12 cellular contexts compared by ENCODE assay signal in genomic region chr5:36880761-36881160, GRCh38. TPM values are rescaled to one million over a fixed set of nuclear protein-coding genes. Genes with fewer than 3 reads are reported as not detected.
DNase-seq lines count a peak whose midpoint lies in the region; ATAC-seq and TF ChIP-seq lines count a peak whose summit lies in the region.
"Had no signal": no experiment of that assay in that cellular context is flagged by ENCODE, and none has a peak within 500 bp of the region (broad histone marks: within the 10 kb centered on the region; RNA-seq: fewer than 3 reads in every experiment).

No MANE protein-coding gene starts in this region.

- intact Hi-C loops in PC-3 (cut with micrococcal nuclease) = no loop called here

- no peaks in the 10 kb centered on the region for H3K27me3 Mint-ChIP-seq in activated T-cell treated with anti-CD3 and anti-CD28 coated beads, Interleukin-2, amount 50 U/mL, for 24 hours

- peak overlapping the region; percentile 91 for H3K4me2 ChIP-seq in PC-3 (ENCODE audit: low read length)

- peaks cover 26% of the 10 kb centered on the region for H3K36me3 Mint-ChIP-seq in activated T-cell treated with anti-CD3 and anti-CD28 coated beads, Interleukin-2, amount 50 U/mL, for 24 hours (ENCODE audit: low read depth)

- H3K9me3 Mint-ChIP-seq in activated T-cell treated with anti-CD3 and anti-CD28 coated beads, Interleukin-2, amount 50 U/mL, for 24 hours = no peaks in the 10 kb centered on the region

- H3K9ac ChIP-seq in PC-3 (ENCODE audit: low read length) = no peak overlapping the region; the same call in 1 of the 2 replicates
- H3K9ac ChIP-seq in skeletal muscle tissue (ENCODE audit: low read depth in 1 of 3, low read length in 3 of 3) = peak overlapping the region in 2 of 3 donors; percentile 12 to 40

- no peak overlapping the region for H3K27ac ChIP-seq in PC-3 (ENCODE audit: low read length)
- no peak overlapping the region for H3K27ac ChIP-seq in skeletal muscle tissue (ENCODE audit: low read depth, low read length)
- no peak overlapping the region for H3K27ac ChIP-seq in substantia nigra (ENCODE audit: low read depth, low read length, poor library complexity, severe bottlenecking)
- H3K27ac ChIP-seq: ovary had no signal

- H3K27me3 ChIP-seq in PC-3 (ENCODE audit: low read length) = no peaks in the 10 kb centered on the region
- H3K27me3 ChIP-seq in skeletal muscle tissue (ENCODE audit: control insufficient read depth in 3 of 3, insufficient read depth in 3 of 3, low read length in 3 of 3) = no peaks in the 10 kb centered on the region
- H3K27me3 ChIP-seq: ovary had no signal

- H3K9me3 ChIP-seq in PC-3 (ENCODE audit: low read length) (no peaks in the 10 kb centered on the region), skeletal muscle tissue (ENCODE audit: control insufficient read depth in 3 of 3, low read length in 3 of 3) (no peaks in the 10 kb centered on the region)
- H3K9me3 ChIP-seq: ovary had no signal

- H3K4me1 Mint-ChIP-seq in activated T-cell treated with anti-CD3 and anti-CD28 coated beads, Interleukin-2, amount 50 U/mL, for 24 hours (ENCODE audit: low read depth) = peaks cover 55% of the 10 kb centered on the region

- TF ChIP-seq CTCF in PC-3 (conservative IDR thresholded peaks at IDR 0.05; ENCODE audit: low read depth, low read length) = no peak
- no peak for TF ChIP-seq CTCF in epithelial cell of esophagus (IDR thresholded peaks at IDR 0.05; ENCODE audit: insufficient read depth, low read depth, low read length, missing control alignments)

- H3K4me3 ChIP-seq in PC-3 (ENCODE audit: low read length) = 0 out of 2 replicates have a peak overlapping the region, but pooled peaks have one; percentile 87
- no peak overlapping the region for H3K4me3 ChIP-seq in epithelial cell of esophagus (ENCODE audit: low read length)
- no peak overlapping the region for H3K4me3 ChIP-seq in skeletal muscle tissue (ENCODE audit: low read length in 3 of 3)
- H3K4me3 ChIP-seq: ovary had no signal

- DNase-seq in activated T-cell treated with anti-CD3 and anti-CD28 coated beads, Interleukin-2, amount 50 U/mL, for 24 hours = no peak
- no peak for DNase-seq in activated T-cell treated with anti-CD3 and anti-CD28 coated beads, Interleukin-2, amount 50 U/mL, for 1 hour
- DNase-seq in PC-3 = no peak
- peak; percentile 14 for DNase-seq in epithelial cell of esophagus (ENCODE audit: low read depth)
- no peak for DNase-seq in activated CD4-positive, alpha-beta T cell treated with anti-CD3 and anti-CD28 coated beads, Interleukin-2, amount 50 U/mL, for 4 hours
- no peak for DNase-seq in NCI-H345 (lab: John Stamatoyannopoulos, UW)
- no peak for DNase-seq in substantia nigra (lab: John Stamatoyannopoulos, UW)
- DNase-seq: activated CD4-positive, alpha-beta T cell treated with anti-CD3 and anti-CD28 coated beads for 48 hours; NCI-H187 treated with DMSO at 0.1 percent for 48 hours; ovary; stimulated activated CD4-positive, alpha-beta T cell treated with anti-CD3 and anti-CD28 coated beads, Interleukin-4, amount 100 ng/mL, for 24 hours had no signal

- no TSS peak for BruUV-seq in PC-3 (replicated peaks; lab: Mats Ljungman, UMichigan)

- no peak for ATAC-seq in PC-3

- CTCF ChIA-PET in PC-3 (lab: Charles Lee) = interaction anchor here (0.6 kb wide), 1 partner anchor 190 kb away, joined by 3 read pairs; no protein-coding TSS in a partner anchor

- peaks cover 42% of the 10 kb centered on the region for H4K20me1 ChIP-seq in PC-3 (ENCODE audit: low read length)

- H2AFZ ChIP-seq in PC-3 (ENCODE audit: low read length) = no peak overlapping the region

- H3K9me2 ChIP-seq in PC-3 (replicated peaks; ENCODE audit: low read length) = no peaks in the 10 kb centered on the region

- no peaks in the 10 kb centered on the region for H3K36me3 ChIP-seq in PC-3 (ENCODE audit: low read depth, low read length)
- peaks cover 0 to 3% (median 0%) of the 10 kb centered on the region in 3 donors for H3K36me3 ChIP-seq in skeletal muscle tissue (ENCODE audit: control insufficient read depth in 3 of 3, insufficient read depth in 3 of 3, low read length in 3 of 3)
- H3K36me3 ChIP-seq: ovary had no signal

- peak overlapping the region; percentile 67 for H3K27ac Mint-ChIP-seq in activated T-cell treated with anti-CD3 and anti-CD28 coated beads, Interleukin-2, amount 50 U/mL, for 24 hours

- H3K4me1 ChIP-seq in PC-3 (ENCODE audit: insufficient read depth, low read length) (peaks cover 28% of the 10 kb centered on the region), skeletal muscle tissue (ENCODE audit: control insufficient read depth in 3 of 3, insufficient read depth in 3 of 3, low read length in 3 of 3) (peaks cover 10 to 22% (median 16%) of the 10 kb centered on the region in 3 donors)

- POLR2A ChIA-PET in PC-3 (lab: Charles Lee; ENCODE audit: unreplicated experiment) = interaction anchor here (0.6 kb wide), 1 partner anchor 86 kb away, joined by 4 read pairs; no protein-coding TSS in a partner anchor

- H3F3A ChIP-seq in PC-3 (ENCODE audit: low read length, unreplicated experiment) = no peaks in the 10 kb centered on the region

- peaks cover 97% of the 10 kb centered on the region for H3K79me2 ChIP-seq in PC-3 (ENCODE audit: low read length)

- peak overlapping the region; percentile 10 for H3K4me3 Mint-ChIP-seq in activated T-cell treated with anti-CD3 and anti-CD28 coated beads, Interleukin-2, amount 50 U/mL, for 24 hours

RNA-seq across cellular contexts. Expression of gene NIPBL, which starts 4.2 kb away (rescaled TPM):
- total RNA-seq in PC-3 (2014; rRNA removed) (16.8 and 24.8 TPM in 2 replicates), skeletal muscle tissue (36.5 TPM)
